24 cellular contexts compared by ENCODE assay signal in the genomic region with DNA sequence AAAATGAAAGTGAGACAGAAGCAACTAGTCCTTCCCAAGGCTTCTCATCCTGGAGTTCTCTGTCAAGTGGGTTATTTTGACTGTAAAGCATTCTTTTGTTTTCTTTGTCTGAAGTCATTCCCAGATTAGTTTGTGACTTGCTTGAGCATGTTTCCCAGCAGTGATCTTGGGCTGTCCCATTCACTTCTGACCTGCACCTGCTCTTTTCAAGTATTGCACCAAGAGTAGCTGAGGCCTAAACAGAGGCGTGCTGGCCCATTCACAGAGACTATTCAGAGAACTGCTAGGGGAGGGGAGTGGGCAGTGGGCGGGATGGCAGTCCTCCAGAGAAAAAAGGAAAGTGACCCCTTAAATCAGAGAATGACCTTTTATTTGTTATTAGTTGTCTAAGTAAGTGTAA.
DNase-seq lines count a peak whose midpoint lies in the region; ATAC-seq, FAIRE-seq and TF ChIP-seq lines count a peak whose summit lies in the region.
"Had no signal": no experiment of that assay in that cellular context is flagged by ENCODE, and none has a peak within 500 bp of the region (broad histone marks: within the 10 kb centered on the region; RNA-seq: fewer than 3 reads in every experiment).

No MANE protein-coding gene starts in this region.

- intact Hi-C loops in thyroid gland (cut with DNase I) (no loop called here), pancreas (cut with DNase I) (no loop called here)

- H3K4me1 ChIP-seq in HUES48 (ENCODE audit: control insufficient read depth, insufficient read depth, low read length) (peaks cover 23% of the 10 kb centered on the region), thyroid gland (peaks cover 0 to 11% of the 10 kb centered on the region in 2 donors), pancreas (no peaks in the 10 kb centered on the region)
- H3K4me1 ChIP-seq: prostate gland, tibial nerve had no signal

- no peak for FAIRE-seq in pancreas (lab: Jason Lieb, UNC)

- H3K4me3 ChIP-seq in HUES48 (ENCODE audit: low read depth, low read length) = no peak overlapping the region
- H3K4me3 ChIP-seq in thyroid gland (replicated peaks in 1 of 3) = no peak overlapping the region
- H3K4me3 ChIP-seq in pancreas = no peak overlapping the region
- H3K4me3 ChIP-seq: prostate gland, tibial nerve had no signal

- DNase-seq in NCI-H2227 treated with DMSO at 0.1 percent for 48 hours (lab: John Stamatoyannopoulos, UW) = peak; percentile 96
- peak; percentile 44 to 45 for DNase-seq in thyroid gland
- no peak for DNase-seq in pancreas
- DNase-seq: activated CD4-positive, CD25-positive, alpha-beta regulatory T cell; activated CD8-positive, alpha-beta T cell treated with anti-CD3 and anti-CD28 coated beads for 36 hours; activated naive CD4-positive, alpha-beta T cell treated with Interleukin-2 at 50 U/mL for 16 hours; amniotic stem cell; cerebellar nuclear complex; effector memory CD4-positive, alpha-beta T cell; HCEC 1CT; left colon; NCI-H1694 treated with DMSO at 0.1 percent for 48 hours; NCI-H510A; stimulated activated CD4-positive, alpha-beta T cell treated with anti-CD3 and anti-CD28 coated beads, Interleukin-1b, Interleukin-23, amount 100 ng/mL, for 48 hours; stimulated activated naive CD4-positive, alpha-beta T cell treated with Interleukin-2 at 50 U/mL for 16 hours; T-helper 9 cell had no signal

- 42 to 50% methylated on average over 2 of the region's 2 CpGs for WGBS in thyroid gland, 2 donors
- 86 to 93% methylated on average over 2 of the region's 2 CpGs for WGBS in pancreas, 2 donors

- TF ChIP-seq POLR2A in thyroid gland (IDR thresholded peaks at IDR 0.05) = no peak

- no peaks in the 10 kb centered on the region for H3K9me3 ChIP-seq in HUES48 (ENCODE audit: control insufficient read depth, insufficient read depth, low read length)
- H3K9me3 ChIP-seq in thyroid gland = no peaks in the 10 kb centered on the region
- H3K9me3 ChIP-seq in pancreas = no peaks in the 10 kb centered on the region
- H3K9me3 ChIP-seq: prostate gland, tibial nerve had no signal

- ATAC-seq in esophagus mucosa = peak; percentile 69
- ATAC-seq in HG03442 (IDR thresholded peaks at IDR 0.05; ENCODE audit: unreplicated experiment) = no peak
- ATAC-seq in pancreas = no peak
- no peak for ATAC-seq in HG02610 (IDR thresholded peaks at IDR 0.05; ENCODE audit: unreplicated experiment)
- ATAC-seq: activated CD8-positive, alpha-beta T cell treated with anti-CD3 and anti-CD28 coated beads for 36 hours; left colon; natural killer cell treated with Interleukin-12 subunit alpha and Interleukin-12 subunit beta and Interleukin-15 and Interleukin-18, amount 100 ng/mL, for 72 hours; SK-N-SH treated with all-trans-retinoic acid at 6 μM for 48 hours had no signal

- no peak for TF ChIP-seq CTCF in thyroid gland (IDR thresholded peaks at IDR 0.05)
- TF ChIP-seq CTCF in pancreas (IDR thresholded peaks at IDR 0.05) = no peak

- H3K36me3 ChIP-seq in HUES48 (ENCODE audit: control insufficient read depth, insufficient read depth, low read length) (no peaks in the 10 kb centered on the region), thyroid gland (no peaks in the 10 kb centered on the region), pancreas (no peaks in the 10 kb centered on the region)
- H3K36me3 ChIP-seq: prostate gland, tibial nerve had no signal

- H3K9ac ChIP-seq in HUES48 (ENCODE audit: low read depth, low read length) = no peak overlapping the region

- H3K27me3 ChIP-seq in HUES48 (ENCODE audit: control insufficient read depth, insufficient read depth, low read length) (no peaks in the 10 kb centered on the region), thyroid gland (no peaks in the 10 kb centered on the region), pancreas (peaks cover 0 to 4% (median 0%) of the 10 kb centered on the region in 4 donors)
- H3K27me3 ChIP-seq: tibial nerve had no signal

- H3K27ac ChIP-seq in HUES48 (ENCODE audit: low read depth, low read length) = peak overlapping the region; percentile 53
- peak overlapping the region in 1 of 3 donors; percentile 4 for H3K27ac ChIP-seq in thyroid gland
- H3K27ac ChIP-seq in pancreas = no peak overlapping the region
- H3K27ac ChIP-seq: prostate gland, tibial nerve had no signal

Comparison
In these comparisons a context has a peak if more than half of its experiments do, and no peak if none do; other contexts are left out.
1. DNase-seq: peak in NCI-H2227 treated with DMSO at 0.1 percent for 48 hours (single experiment) and thyroid gland (2 of 2); none in pancreas (0 of 6).